15 cellular contexts compared by ENCODE assay signal in genomic region chr16:31187808-31188189, GRCh38.
A peak's percentile ranks its signal among the peaks of the same experiment; 100 is the strongest.
DNase-seq lines count a peak whose midpoint lies in the region; ATAC-seq lines count a peak whose summit lies in the region.
"Had no signal": no experiment of that assay in that cellular context is flagged by ENCODE, and none has a peak within 500 bp of the region (broad histone marks: within the 10 kb centered on the region; RNA-seq: fewer than 3 reads in every experiment).

No MANE protein-coding gene starts in this region.

- H3K27ac Mint-ChIP-seq in activated naive CD4-positive, alpha-beta T cell treated with anti-CD3 and anti-CD28 coated beads, Interleukin-2, amount 10 ng/mL, durations not matched to agents 7 days and 5 days, result peak overlapping the region; percentile 62
- H3K27ac Mint-ChIP-seq in central memory CD8-positive, alpha-beta T cell (ENCODE audit: low read depth), result peak overlapping the region; percentile 91
- H3K27ac Mint-ChIP-seq in stimulated activated naive B cell treated with anti-CD40 and anti-IgM and Interleukin-4, amounts not matched to agents 10 μg/mL and 1 μg/mL and 100 μg/mL, for 72 hours, result peak overlapping the region; percentile 14

- ATAC-seq in central memory CD8-positive, alpha-beta T cell (replicated peaks; ENCODE audit: extremely low read depth, poor library complexity, severe bottlenecking), result no peak
- ATAC-seq in stimulated activated naive B cell treated with anti-CD40 and anti-IgM and Interleukin-4, amounts not matched to agents 10 μg/mL and 1 μg/mL and 100 μg/mL, for 72 hours (replicated peaks), result no peak
- ATAC-seq: heart left ventricle had no signal

- peaks cover 84% of the 10 kb centered on the region for H3K4me1 Mint-ChIP-seq in activated naive CD4-positive, alpha-beta T cell treated with anti-CD3 and anti-CD28 coated beads, Interleukin-2, amount 10 ng/mL, durations not matched to agents 7 days and 5 days
- peaks cover 91% of the 10 kb centered on the region for H3K4me1 Mint-ChIP-seq in central memory CD8-positive, alpha-beta T cell
- H3K4me1 Mint-ChIP-seq in stimulated activated naive B cell treated with anti-CD40 and anti-IgM and Interleukin-4, amounts not matched to agents 10 μg/mL and 1 μg/mL and 100 μg/mL, for 72 hours, result peaks cover 44 to 79% of the 10 kb centered on the region in 2 donors

- no peak overlapping the region for H3K4me3 Mint-ChIP-seq in activated naive CD4-positive, alpha-beta T cell treated with anti-CD3 and anti-CD28 coated beads, Interleukin-2, amount 10 ng/mL, durations not matched to agents 7 days and 5 days
- peak overlapping the region; percentile 60 for H3K4me3 Mint-ChIP-seq in central memory CD8-positive, alpha-beta T cell
- no peak overlapping the region for H3K4me3 Mint-ChIP-seq in stimulated activated naive B cell treated with anti-CD40 and anti-IgM and Interleukin-4, amounts not matched to agents 10 μg/mL and 1 μg/mL and 100 μg/mL, for 72 hours
- H3K4me3 Mint-ChIP-seq: mesothelial cell of epicardium had no signal

- no peaks in the 10 kb centered on the region for H3K9me3 Mint-ChIP-seq in activated naive CD4-positive, alpha-beta T cell treated with anti-CD3 and anti-CD28 coated beads, Interleukin-2, amount 10 ng/mL, durations not matched to agents 7 days and 5 days
- no peaks in the 10 kb centered on the region for H3K9me3 Mint-ChIP-seq in central memory CD8-positive, alpha-beta T cell
- H3K9me3 Mint-ChIP-seq in stimulated activated naive B cell treated with anti-CD40 and anti-IgM and Interleukin-4, amounts not matched to agents 10 μg/mL and 1 μg/mL and 100 μg/mL, for 72 hours, result no peaks in the 10 kb centered on the region
- H3K9me3 Mint-ChIP-seq: mesothelial cell of epicardium had no signal

- H3K27me3 Mint-ChIP-seq in activated naive CD4-positive, alpha-beta T cell treated with anti-CD3 and anti-CD28 coated beads, Interleukin-2, amount 10 ng/mL, durations not matched to agents 7 days and 5 days, result no peaks in the 10 kb centered on the region
- H3K27me3 Mint-ChIP-seq in central memory CD8-positive, alpha-beta T cell, result no peaks in the 10 kb centered on the region
- H3K27me3 Mint-ChIP-seq in stimulated activated naive B cell treated with anti-CD40 and anti-IgM and Interleukin-4, amounts not matched to agents 10 μg/mL and 1 μg/mL and 100 μg/mL, for 72 hours, result no peaks in the 10 kb centered on the region

- CTCF ChIA-PET in activated naive CD4-positive, alpha-beta T cell treated with anti-CD3 and anti-CD28 coated beads, Interleukin-2, amount 10 ng/mL, durations not matched to agents 7 days and 5 days (lab: Charles Lee), result interaction anchor here (0.5 to 1.0 kb wide), 3 partner anchors 129 to 377 kb away, joined by 3 to 5 read pairs (median 3); no protein-coding TSS in a partner anchor

- no peak for DNase-seq in activated naive CD4-positive, alpha-beta T cell treated with anti-CD3 and anti-CD28 coated beads, Interleukin-2, amount 10 ng/mL, durations not matched to agents 7 days and 5 days
- no peak for DNase-seq in activated naive CD4-positive, alpha-beta T cell treated with anti-CD3 and anti-CD28 coated beads, Interleukin-2, amount 50 U/mL, for 16 hours
- DNase-seq in central memory CD8-positive, alpha-beta T cell (ENCODE audit: low spot score in 2 of 2), result no peak
- no peak for DNase-seq in stimulated activated naive B cell treated with anti-CD40 and anti-IgM and Interleukin-4, amounts not matched to agents 10 μg/mL and 1 μg/mL and 100 μg/mL, for 72 hours
- no peak for DNase-seq in germinal center (ENCODE audit: low spot score)
- no peak for DNase-seq in foreskin melanocyte
- DNase-seq: ACHN, amniotic stem cell, heart left ventricle, kidney, NCI-H1436, NCI-H226, ovary, small intestine had no signal

- H3K36me3 Mint-ChIP-seq in activated naive CD4-positive, alpha-beta T cell treated with anti-CD3 and anti-CD28 coated beads, Interleukin-2, amount 10 ng/mL, durations not matched to agents 7 days and 5 days, result peaks cover 95% of the 10 kb centered on the region
- peaks cover 100% of the 10 kb centered on the region for H3K36me3 Mint-ChIP-seq in central memory CD8-positive, alpha-beta T cell (ENCODE audit: insufficient read depth)
- peaks cover 70 to 87% of the 10 kb centered on the region in 2 donors for H3K36me3 Mint-ChIP-seq in stimulated activated naive B cell treated with anti-CD40 and anti-IgM and Interleukin-4, amounts not matched to agents 10 μg/mL and 1 μg/mL and 100 μg/mL, for 72 hours

Comparison
In these comparisons a context has a peak if more than half of its experiments do, and no peak if none do; other contexts are left out.
1. H3K27ac Mint-ChIP-seq: peak in every context shown above with its lines; median percentile 91 in central memory CD8-positive, alpha-beta T cell; 62 in activated naive CD4-positive, alpha-beta T cell treated with anti-CD3 and anti-CD28 coated beads, Interleukin-2, amount 10 ng/mL, durations not matched to agents 7 days and 5 days; 14 in stimulated activated naive B cell treated with anti-CD40 and anti-IgM and Interleukin-4, amounts not matched to agents 10 μg/mL and 1 μg/mL and 100 μg/mL, for 72 hours.